Comparison of ENCODE assay signal across 9 cellular contexts in the genomic region with DNA sequence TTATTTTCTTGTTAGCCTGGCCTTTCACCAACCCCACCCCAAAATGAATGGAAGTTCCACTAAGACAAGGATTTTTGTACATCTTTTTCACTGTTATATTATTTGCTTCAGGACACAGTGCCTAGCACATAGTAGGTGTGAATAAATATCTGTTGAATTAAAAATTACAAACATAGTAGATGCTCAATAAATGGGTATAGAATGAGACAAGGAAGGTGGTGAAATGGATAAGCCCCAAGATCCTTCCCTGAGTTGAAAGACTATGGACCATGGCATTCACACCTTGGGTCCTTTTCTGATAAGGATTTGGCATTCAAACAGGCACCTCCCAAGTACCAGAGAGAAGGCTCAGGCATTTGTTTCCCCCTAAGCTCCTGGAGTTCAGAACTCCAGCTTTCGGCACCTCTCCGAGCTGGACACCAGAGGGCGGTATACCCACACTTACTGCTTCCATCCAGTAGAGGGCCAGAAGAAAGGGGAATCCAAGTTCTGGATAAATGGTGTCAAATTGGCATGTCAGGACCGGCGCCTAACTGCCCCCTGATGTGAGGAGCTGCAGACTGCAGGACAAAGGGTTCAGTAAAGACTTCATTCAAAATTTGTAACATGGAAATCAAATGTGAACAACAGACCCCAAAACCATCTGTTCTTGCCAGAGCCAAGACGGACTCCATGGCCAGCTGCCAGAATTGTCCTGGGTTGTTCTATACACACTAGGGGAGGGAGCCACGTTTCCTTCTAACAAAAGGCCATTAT.
DNase-seq lines count a peak whose midpoint lies in the region; ATAC-seq and TF ChIP-seq lines count a peak whose summit lies in the region.
"Had no signal": no experiment of that assay in that cellular context is flagged by ENCODE, and none has a peak within 500 bp of the region (broad histone marks: within the 10 kb centered on the region; RNA-seq: fewer than 3 reads in every experiment).

No MANE protein-coding gene starts in this region.

- H3K9me3 Mint-ChIP-seq in CD4-positive, CD25-positive, alpha-beta regulatory T cell, result no peaks in the 10 kb centered on the region
- peaks cover 5% of the 10 kb centered on the region for H3K9me3 Mint-ChIP-seq in neural crest cell
- H3K9me3 Mint-ChIP-seq: activated naive CD4-positive, alpha-beta T cell treated with anti-CD3 and anti-CD28 coated beads, Interleukin-2, amount 50 U/mL, for 24 hours had no signal

- TF ChIP-seq CTCF in OCI-LY7 (conservative IDR thresholded peaks at IDR 0.05; ENCODE audit: low read length) (peak; percentile 91), fibroblast of pulmonary artery (IDR thresholded peaks at IDR 0.05; ENCODE audit: low read length, missing control alignments) (no peak), neural crest cell (conservative IDR thresholded peaks at IDR 0.05) (peak; percentile 100)

- H3K27ac Mint-ChIP-seq in CD4-positive, CD25-positive, alpha-beta regulatory T cell, result no peak overlapping the region
- peak overlapping the region; percentile 89 for H3K27ac Mint-ChIP-seq in neural crest cell (ENCODE audit: unreplicated experiment)
- H3K27ac Mint-ChIP-seq: activated naive CD4-positive, alpha-beta T cell treated with anti-CD3 and anti-CD28 coated beads, Interleukin-2, amount 50 U/mL, for 24 hours had no signal

- H3K36me3 Mint-ChIP-seq in CD4-positive, CD25-positive, alpha-beta regulatory T cell, result no peaks in the 10 kb centered on the region
- no peaks in the 10 kb centered on the region for H3K36me3 Mint-ChIP-seq in neural crest cell (ENCODE audit: low read depth)
- H3K36me3 Mint-ChIP-seq: activated naive CD4-positive, alpha-beta T cell treated with anti-CD3 and anti-CD28 coated beads, Interleukin-2, amount 50 U/mL, for 24 hours had no signal

- H3K27me3 Mint-ChIP-seq in CD4-positive, CD25-positive, alpha-beta regulatory T cell, result no peaks in the 10 kb centered on the region
- H3K27me3 Mint-ChIP-seq in neural crest cell (ENCODE audit: low read depth), result peaks cover 3% of the 10 kb centered on the region
- H3K27me3 Mint-ChIP-seq: activated naive CD4-positive, alpha-beta T cell treated with anti-CD3 and anti-CD28 coated beads, Interleukin-2, amount 50 U/mL, for 24 hours had no signal

- no peaks in the 10 kb centered on the region for H3K4me1 Mint-ChIP-seq in CD4-positive, CD25-positive, alpha-beta regulatory T cell
- H3K4me1 Mint-ChIP-seq in neural crest cell, result peaks cover 30% of the 10 kb centered on the region
- H3K4me1 Mint-ChIP-seq: activated naive CD4-positive, alpha-beta T cell treated with anti-CD3 and anti-CD28 coated beads, Interleukin-2, amount 50 U/mL, for 24 hours had no signal

- no TSS peak for BruUV-seq in OCI-LY7 (replicated peaks; lab: Mats Ljungman, UMichigan)

- intact Hi-C loops in OCI-LY7 (cut with micrococcal nuclease; ENCODE audit: unreplicated experiment), result loop anchor here (2.0 kb wide), 1 partner anchor 46 kb away; no protein-coding TSS in a partner anchor

- H4K20me1 ChIP-seq in OCI-LY7 (ENCODE audit: insufficient read depth, low read length), result no peaks in the 10 kb centered on the region

- no peak overlapping the region for H3K27ac ChIP-seq in CD4-positive, CD25-positive, alpha-beta regulatory T cell (ENCODE audit: insufficient read depth, low read length, poor library complexity, severe bottlenecking)
- no peak overlapping the region for H3K27ac ChIP-seq in OCI-LY7 (ENCODE audit: low read depth, low read length, poor library complexity, severe bottlenecking)

- no peaks in the 10 kb centered on the region for H3K27me3 ChIP-seq in CD4-positive, CD25-positive, alpha-beta regulatory T cell (ENCODE audit: control insufficient read depth, insufficient read depth, low read length)

- peak; percentile 21 to 64 (median 56) for DNase-seq in CD4-positive, CD25-positive, alpha-beta regulatory T cell
- DNase-seq in HUDEP-2 (lab: John Stamatoyannopoulos, UW; ENCODE audit: unreplicated experiment in 76 of 76) (peak in 55 of 76 experiments; percentile 0 to 53 (median 6)), OCI-LY7 (ENCODE audit: low spot score) (peak; percentile 54), fibroblast of pulmonary artery (ENCODE audit: low read depth) (peak; percentile 77), neural crest cell (ENCODE audit: low read depth, low spot score) (peak; percentile 88), stromal cell of bone marrow (ENCODE audit: low read depth) (peak; percentile 39)
- DNase-seq in activated T-cell treated with anti-CD3 and anti-CD28 coated beads, Interleukin-2, amount 50 U/mL, for 48 hours, result peak; percentile 73 to 74

- CTCF ChIA-PET in OCI-LY7 (lab: Charles Lee; ENCODE audit: unreplicated experiment), result no interaction called here

- no peak overlapping the region for H3K4me2 ChIP-seq in OCI-LY7 (ENCODE audit: low read length)

- H3K4me3 ChIP-seq in CD4-positive, CD25-positive, alpha-beta regulatory T cell (ENCODE audit: low read depth, low read length), result no peak overlapping the region
- H3K4me3 ChIP-seq in OCI-LY7 (ENCODE audit: low read depth, low read length, poor library complexity, severe bottlenecking) (no peak overlapping the region), fibroblast of pulmonary artery (replicated peaks; ENCODE audit: low read depth, low read length) (peak overlapping the region; percentile 42)

- no peaks in the 10 kb centered on the region for H3K36me3 ChIP-seq in CD4-positive, CD25-positive, alpha-beta regulatory T cell (ENCODE audit: control insufficient read depth, insufficient read depth, low read length)
- H3K36me3 ChIP-seq in OCI-LY7 (ENCODE audit: insufficient read depth, low read length), result no peaks in the 10 kb centered on the region

- no peaks in the 10 kb centered on the region for H3K79me2 ChIP-seq in OCI-LY7 (ENCODE audit: insufficient read depth, low read depth, low read length)

- no peaks in the 10 kb centered on the region for H3K9me3 ChIP-seq in CD4-positive, CD25-positive, alpha-beta regulatory T cell (ENCODE audit: control insufficient read depth in 2 of 2, low read length in 2 of 2)
- no peaks in the 10 kb centered on the region for H3K9me3 ChIP-seq in OCI-LY7 (ENCODE audit: low read length)

- ATAC-seq in CD4-positive, CD25-positive, alpha-beta regulatory T cell (ENCODE audit: low read depth in 2 of 2), result peak in 1 of 2 donors; percentile 53
- peak; percentile 86 for ATAC-seq in GM19351 (IDR thresholded peaks at IDR 0.05; ENCODE audit: unreplicated experiment)

- POLR2A ChIA-PET in OCI-LY7 (lab: Charles Lee), result no interaction called here

- no peak overlapping the region for H2AFZ ChIP-seq in OCI-LY7 (ENCODE audit: low read length)

- H3K4me3 Mint-ChIP-seq in CD4-positive, CD25-positive, alpha-beta regulatory T cell, result no peak overlapping the region
- peak overlapping the region; percentile 81 for H3K4me3 Mint-ChIP-seq in neural crest cell
- H3K4me3 Mint-ChIP-seq: activated naive CD4-positive, alpha-beta T cell treated with anti-CD3 and anti-CD28 coated beads, Interleukin-2, amount 50 U/mL, for 24 hours had no signal

- no peaks in the 10 kb centered on the region for H3K4me1 ChIP-seq in CD4-positive, CD25-positive, alpha-beta regulatory T cell (ENCODE audit: control insufficient read depth, insufficient read depth, low read length, poor library complexity, severe bottlenecking)
- no peaks in the 10 kb centered on the region for H3K4me1 ChIP-seq in OCI-LY7 (ENCODE audit: insufficient read depth, low read length, poor library complexity, severe bottlenecking)

- no peaks in the 10 kb centered on the region for H3K9me2 ChIP-seq in OCI-LY7 (ENCODE audit: insufficient read depth, low read length)

Comparison
In these comparisons a context has a peak if more than half of its experiments do, and no peak if none do; other contexts are left out.
1. DNase-seq: peak in every context shown above with its lines; median percentile 88 in neural crest cell; 77 in fibroblast of pulmonary artery; 74 in activated T-cell treated with anti-CD3 and anti-CD28 coated beads, Interleukin-2, amount 50 U/mL, for 48 hours; 56 in CD4-positive, CD25-positive, alpha-beta regulatory T cell; 54 in OCI-LY7; 39 in stromal cell of bone marrow; 6 in HUDEP-2.